8 cellular contexts compared by ENCODE assay signal in the genomic region with DNA sequence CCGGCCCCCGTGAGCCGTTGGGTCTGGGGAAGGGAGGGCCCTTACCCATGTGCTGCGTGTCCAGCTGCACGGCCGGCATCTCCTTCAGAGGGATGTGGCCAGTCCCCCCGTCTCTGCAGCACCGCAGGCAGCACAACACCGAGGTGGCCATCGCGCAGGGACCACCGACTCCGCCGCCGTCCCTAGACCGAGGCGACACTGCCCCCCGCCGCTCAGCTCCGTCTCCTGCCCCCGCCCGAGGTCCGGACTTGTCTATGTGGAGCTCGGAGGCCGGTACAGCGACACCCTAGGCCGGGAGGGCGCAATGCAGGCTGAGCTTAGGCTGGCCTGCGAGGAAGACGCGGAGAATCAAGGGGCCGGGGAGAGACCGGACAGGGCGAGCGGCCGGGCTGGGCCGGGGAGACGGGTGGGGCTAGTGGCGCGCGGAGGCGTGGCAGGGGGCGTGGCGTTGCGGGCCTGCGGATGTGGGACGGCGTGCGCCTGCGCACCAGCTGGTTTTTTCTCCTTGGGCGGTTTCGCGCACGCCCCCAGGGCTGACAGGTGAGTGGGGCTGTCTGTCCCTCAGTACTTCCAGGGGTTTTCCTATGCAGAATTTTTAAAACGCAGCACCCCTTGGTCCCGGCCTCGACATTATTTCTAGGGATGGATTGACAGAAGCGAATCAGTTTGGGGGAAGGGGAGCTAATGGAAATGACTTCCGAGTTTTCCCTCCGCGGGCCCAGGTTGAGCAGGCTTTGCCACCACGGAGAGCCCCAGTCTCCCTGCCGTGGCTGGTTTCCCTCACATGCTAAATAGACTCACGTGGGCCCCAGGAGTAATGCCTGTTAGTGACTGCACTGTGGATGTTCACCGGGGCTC. TPM values are rescaled to one million over a fixed set of nuclear protein-coding genes. Genes with fewer than 3 reads are reported as not detected.
DNase-seq lines count a peak whose midpoint lies in the region; ATAC-seq, FAIRE-seq and TF ChIP-seq lines count a peak whose summit lies in the region.

Gene SPRYD7, minus strand, starts transcription at position 256 of the 858 bp plus-strand sequence. Its CDS starts 105 bp downstream, at position 151.

- TF ChIP-seq EP300 in H1 (IDR thresholded peaks at IDR 0.05; ENCODE audit: borderline replicate concordance in 1 of 2, low read depth in 2 of 2, low read length in 2 of 2): 0 out of 3 replicates have a peak, but pooled peaks of 1 of the 2 experiments have one; percentile 28

- no peak within 1 kb of the TSS for H3K23ac ChIP-seq in H1 (ENCODE audit: insufficient read length)
- peak within 1 kb of the TSS in 1 of 2 experiments; percentile 47 for H3K23ac ChIP-seq in mesenchymal stem cell (ENCODE audit: low read length in 2 of 2)

- H3K9ac ChIP-seq in H1 (replicated peaks in 1 of 4; ENCODE audit: extremely low read depth in 1 of 4, low read depth in 3 of 4, low read length in 3 of 4) (peak within 1 kb of the TSS in 2 of 4 experiments; percentile 38 to 41; a peak in 5 of 7 replicates), mesenchymal stem cell (ENCODE audit: low read length) (peak within 1 kb of the TSS; percentile 85)

- CTCF ChIA-PET in H1 (lab: Charles Lee; ENCODE audit: partially characterized antibody): interaction anchor here (0.6 to 1.4 kb wide), 15 partner anchors 9 to 1978 kb away, joined by 3 to 9 read pairs (median 3); no protein-coding TSS in a partner anchor

- H2BK120ac ChIP-seq in H1 (replicated peaks; ENCODE audit: low read depth, low read length) (no peak within 1 kb of the TSS), mesenchymal stem cell (ENCODE audit: low read depth, low read length) (peak within 1 kb of the TSS; percentile 85)

- TF ChIP-seq CTCF in H1 (IDR thresholded peaks at IDR 0.05; ENCODE audit: control extremely low read depth in 1 of 3, insufficient read depth in 1 of 3, low read depth in 1 of 3, low read length in 3 of 3): peak; percentile 91 to 94 (median 93)

- H4K8ac ChIP-seq in H1 (ENCODE audit: extremely low read depth, insufficient read depth, low read length): no peak within 1 kb of the TSS; the same call in 1 of the 2 replicates
- peak within 1 kb of the TSS; percentile 91 for H4K8ac ChIP-seq in mesenchymal stem cell (ENCODE audit: low read length)

- WGBS in H1 (ENCODE audit: extremely low coverage in 1 of 2, insufficient coverage in 1 of 2, insufficient read length in 1 of 2, insufficient replicate concordance in 2 of 2, low coverage in 1 of 2, low lambda C conversion rate in 2 of 2, missing lambda C conversion rate in 1 of 2), 2 experiments: 1% methylated on average over 42 of the region's 65 CpGs; no CpG with 5 or more reads in 1 of the 2 experiments
- WGBS in mesenchymal stem cell: under 1% methylated on average over 60 of the region's 65 CpGs

- H3K4ac ChIP-seq in H1 (replicated peaks; ENCODE audit: insufficient read length, low read depth, low read length) (no peak within 1 kb of the TSS), mesenchymal stem cell (ENCODE audit: low read depth in 1 of 2, low read length in 2 of 2) (peak within 1 kb of the TSS; percentile 82 to 100)

- H3K4me2 ChIP-seq in H1 (ENCODE audit: insufficient read depth in 1 of 2, low read depth in 2 of 2, low read length in 2 of 2): peak within 1 kb of the TSS; percentile 74 to 97
- peak within 1 kb of the TSS; percentile 84 for H3K4me2 ChIP-seq in mesenchymal stem cell (ENCODE audit: low read length, poor library complexity, severe bottlenecking)

- TF ChIP-seq POLR2A in H1 (IDR thresholded peaks at IDR 0.05; ENCODE audit: control extremely low read depth in 1 of 2, low read depth in 2 of 2, low read length in 2 of 2): no peak

- no peaks in the 10 kb centered on the region for H4K20me1 ChIP-seq in H1 (replicated peaks in 1 of 2; ENCODE audit: control insufficient read depth in 1 of 2, insufficient read depth in 2 of 2, low read length in 2 of 2)

- no peak within 1 kb of the TSS for H3K14ac ChIP-seq in H1 (ENCODE audit: insufficient read length)
- peak within 1 kb of the TSS; percentile 36 to 78 for H3K14ac ChIP-seq in mesenchymal stem cell (ENCODE audit: low read length in 2 of 2)

- peak; percentile 99 for ATAC-seq in GM21381 (IDR thresholded peaks at IDR 0.05; ENCODE audit: unreplicated experiment)

- H3K56ac ChIP-seq in H1 (replicated peaks; ENCODE audit: insufficient read length, low read depth, low read length): no peak within 1 kb of the TSS

- H3K79me2 ChIP-seq in H1 (ENCODE audit: control insufficient read depth in 1 of 2, insufficient read depth in 2 of 2, low read length in 2 of 2): no peaks in the 10 kb centered on the region

- H3K4me1 ChIP-seq in H1 (replicated peaks in 1 of 4; ENCODE audit: control insufficient read depth in 3 of 4, insufficient read depth in 4 of 4, low read length in 3 of 4) (no peaks in the 10 kb centered on the region), mesenchymal stem cell (ENCODE audit: control insufficient read depth, insufficient read depth, low read depth, low read length) (peaks cover 4% of the 10 kb centered on the region)

- DNase-seq in D341Med (ENCODE audit: low spot score) (peak; percentile 98), HTR-8/SVneo (ENCODE audit: insufficient read length, low spot score) (peak; percentile 83), NOMO-1 (lab: John Stamatoyannopoulos, UW; ENCODE audit: unreplicated experiment in 2 of 2) (peak; percentile 95 to 98), H1 (ENCODE audit: low read depth in 1 of 2, low spot score in 2 of 2) (peak; percentile 95 to 99), mesenchymal stem cell (peak; percentile 98)
- DNase-seq in activated CD8-positive, alpha-beta memory T cell treated with anti-CD3 and anti-CD28 coated beads for 48 hours (ENCODE audit: low read depth in 2 of 3, low spot score in 2 of 3): peak; percentile 91 to 93 (median 91)
- DNase-seq in stimulated activated CD8-positive, alpha-beta memory T cell treated with anti-CD3 and anti-CD28 coated beads, Interleukin-12 subunit alpha, Interleukin-12 subunit beta, amount 100 ng/mL, for 24 hours (ENCODE audit: extremely low read depth): peak; percentile 89

- no peaks in the 10 kb centered on the region for H3K79me1 ChIP-seq in H1 (ENCODE audit: low read depth, low read length)
- H3K79me1 ChIP-seq in mesenchymal stem cell (replicated peaks; ENCODE audit: low read length, poor library complexity, severe bottlenecking): peaks cover 17% of the 10 kb centered on the region

- H4K5ac ChIP-seq in H1 (ENCODE audit: insufficient read length, low read depth, low read length): peak within 1 kb of the TSS; percentile 74

- peak within 1 kb of the TSS; percentile 87 for H2AFZ ChIP-seq in H1 (ENCODE audit: low read length)
- peak within 1 kb of the TSS; percentile 96 for H2AFZ ChIP-seq in mesenchymal stem cell (ENCODE audit: low read depth, low read length)

- H3K27me3 ChIP-seq in H1 (replicated peaks in 1 of 4; ENCODE audit: control insufficient read depth in 3 of 4, extremely low read depth in 1 of 4, insufficient read depth in 3 of 4, low read length in 3 of 4) (no peaks in the 10 kb centered on the region; a peak in 1 of 7 replicates), mesenchymal stem cell (ENCODE audit: control insufficient read depth in 1 of 2, insufficient read depth in 1 of 2, low read length in 2 of 2) (no peaks in the 10 kb centered on the region)

- FAIRE-seq in HTR-8/SVneo (lab: Jason Lieb, UNC) (peak; percentile 92), H1 (lab: Jason Lieb, UNC) (no peak)

- POLR2A ChIA-PET in H1 (lab: Charles Lee; ENCODE audit: partially characterized antibody): interaction anchor here (1.2 to 1.5 kb wide), 3 partner anchors 11 to 145 kb away, joined by 3 to 5 read pairs (median 5); no protein-coding TSS in a partner anchor

- H3K27ac ChIP-seq in H1 (ENCODE audit: low read depth, low read length) (no peak within 1 kb of the TSS), mesenchymal stem cell (ENCODE audit: low read length, poor library complexity, severe bottlenecking) (peak within 1 kb of the TSS; percentile 53)

- H3K9me3 ChIP-seq in H1 (ENCODE audit: insufficient read depth in 2 of 2, low read depth in 1 of 2, low read length in 1 of 2) (no peaks in the 10 kb centered on the region), mesenchymal stem cell (ENCODE audit: control insufficient read depth, low read length) (no peaks in the 10 kb centered on the region)

- H3K4me3 ChIP-seq in H1 (ENCODE audit: extremely low read depth in 1 of 4, insufficient read depth in 2 of 4, low read depth in 3 of 4, low read length in 4 of 4): peak within 1 kb of the TSS; percentile 69 to 92 (median 86)
- H3K4me3 ChIP-seq in mesenchymal stem cell (ENCODE audit: insufficient read depth in 1 of 2, low read depth in 1 of 2, low read length in 2 of 2): peak within 1 kb of the TSS; percentile 93 to 98

- H2BK15ac ChIP-seq in H1 (ENCODE audit: low read length): no peak within 1 kb of the TSS; the same call in 1 of the 2 replicates
- H2BK15ac ChIP-seq in mesenchymal stem cell (ENCODE audit: low read depth, poor library complexity, severe bottlenecking): peak within 1 kb of the TSS; percentile 98

- no peak within 1 kb of the TSS for H2AK5ac ChIP-seq in H1 (ENCODE audit: low read depth, low read length)
- no peak within 1 kb of the TSS for H2AK5ac ChIP-seq in mesenchymal stem cell (ENCODE audit: low read length, severe bottlenecking)

- peak within 1 kb of the TSS; percentile 73; the same call in 1 of the 2 replicates for H2BK5ac ChIP-seq in H1 (ENCODE audit: low read depth, low read length)
- H2BK5ac ChIP-seq in mesenchymal stem cell (ENCODE audit: low read depth, low read length, poor library complexity, severe bottlenecking): peak within 1 kb of the TSS; percentile 32

- H3K36me3 ChIP-seq in H1 (ENCODE audit: control insufficient read depth in 2 of 4, insufficient read depth in 4 of 4, low read length in 3 of 4): no peaks in the 10 kb centered on the region
- peaks cover 0 to 6% of the 10 kb centered on the region in 2 experiments for H3K36me3 ChIP-seq in mesenchymal stem cell (ENCODE audit: control insufficient read depth in 1 of 2, insufficient read depth in 2 of 2, low read depth in 1 of 2, low read length in 2 of 2)

- no peak within 1 kb of the TSS for H2BK20ac ChIP-seq in H1 (ENCODE audit: low read length)

- peak; percentile 37 to 54; a peak in 3 of 4 replicates for TF ChIP-seq RAD21 in H1 (IDR thresholded peaks at IDR 0.05 in 1 of 2, conservative IDR thresholded peaks at IDR 0.05 in 1 of 2; ENCODE audit: low read depth in 2 of 2, low read length in 2 of 2)

- H3K23me2 ChIP-seq in H1 (ENCODE audit: low read depth, low read length): peaks cover 11% of the 10 kb centered on the region; the same call in 1 of the 2 replicates

- H3K18ac ChIP-seq in H1 (ENCODE audit: extremely low read depth, low read length) (peak within 1 kb of the TSS; percentile 71), mesenchymal stem cell (ENCODE audit: low read depth in 1 of 2, low read length in 2 of 2) (peak within 1 kb of the TSS; percentile 89 to 99)

- H2BK12ac ChIP-seq in H1 (ENCODE audit: low read depth, low read length) (no peak within 1 kb of the TSS), mesenchymal stem cell (ENCODE audit: low read length in 2 of 2) (peak within 1 kb of the TSS; percentile 77 to 93)

- H4K91ac ChIP-seq in H1 (replicated peaks; ENCODE audit: insufficient read length, low read length) (peak within 1 kb of the TSS; percentile 87), mesenchymal stem cell (ENCODE audit: low read length) (peak within 1 kb of the TSS; percentile 94)

RNA-seq across cellular contexts. Expression of gene SPRYD7, which starts in this region (rescaled TPM):
- total RNA-seq in H1 (2021; fragmentation: NEBNext Ultra II Directional; extraction: Animal tissue kit (Norgen Biotek cat#: 25700)): 3.1 and 3.3 TPM in 2 replicates
- polyA plus RNA-seq in H1 (2011; rRNA removed): 1.1 TPM in 2 replicates
- 1.6 TPM for polyA plus RNA-seq in H1 (2011; cell fraction: cytosol; rRNA removed)
- polyA plus RNA-seq in H1 (2011; cell fraction: nucleus; rRNA removed): 1.2 TPM
- polyA plus RNA-seq in H1 (2012, experiment 1 of 2): 1.7 to 2.3 TPM (median 2.0 TPM) in 4 replicates
- 0.62 TPM for polyA plus RNA-seq in H1 (2012, experiment 2 of 2)
- polyA plus RNA-seq in H1 (2013, experiment 1 of 2): 2.8 TPM
- polyA plus RNA-seq in H1 (2013, experiment 2 of 2): 2.9 TPM
- 0.49 and 0.66 TPM in 2 replicates for polyA minus RNA-seq in H1 (2011; rRNA and poly(A)+ RNA removed)
- polyA minus RNA-seq in H1 (2011; cell fraction: cytosol; rRNA and poly(A)+ RNA removed): 1.0 TPM
- 0.90 TPM for polyA minus RNA-seq in H1 (2011; cell fraction: nucleus; rRNA and poly(A)+ RNA removed)
- polyA plus RNA-seq in mesenchymal stem cell (2013, experiment 1 of 2): 14.3 TPM
- polyA plus RNA-seq in mesenchymal stem cell (2013, experiment 2 of 2): 15.1 TPM
